ENCODE assay signal across 16 cellular contexts in genomic region chr1:17790383-17791054, GRCh38. TPM values are rescaled to one million over a fixed set of nuclear protein-coding genes. Genes with fewer than 3 reads are reported as not detected.
A peak's percentile ranks its signal among the peaks of the same experiment; 100 is the strongest.
DNase-seq lines count a peak whose midpoint lies in the region; ATAC-seq, FAIRE-seq and TF ChIP-seq lines count a peak whose summit lies in the region.
"Had no signal": no experiment of that assay in that cellular context is flagged by ENCODE, and none has a peak within 500 bp of the region (broad histone marks: within the 10 kb centered on the region; RNA-seq: fewer than 3 reads in every experiment).

No MANE protein-coding gene starts in this region.

- H3K27ac ChIP-seq in HCT116 (ENCODE audit: low read depth, low read length) (no peak overlapping the region), Karpas-422 (ENCODE audit: low read length) (peak overlapping the region; percentile 82), endodermal cell (ENCODE audit: low read depth, low read length) (no peak overlapping the region), neural progenitor cell (no peak overlapping the region), breast epithelium (no peak overlapping the region)
- H3K27ac ChIP-seq: GM23248 had no signal

- H3K27me3 ChIP-seq in HCT116 (ENCODE audit: insufficient read depth, low read length): peaks cover 24% of the 10 kb centered on the region
- no peaks in the 10 kb centered on the region; the same call in 1 of the 2 replicates for H3K27me3 ChIP-seq in Karpas-422 (ENCODE audit: low read length)
- H3K27me3 ChIP-seq in endodermal cell (ENCODE audit: control insufficient read depth, insufficient read depth, low read length, poor library complexity, severe bottlenecking): peaks cover 8% of the 10 kb centered on the region
- no peaks in the 10 kb centered on the region for H3K27me3 ChIP-seq in neural progenitor cell
- peaks cover 0 to 40% of the 10 kb centered on the region in 2 donors for H3K27me3 ChIP-seq in breast epithelium

- H4K20me1 ChIP-seq in HCT116 (ENCODE audit: insufficient read depth) (no peaks in the 10 kb centered on the region), Karpas-422 (ENCODE audit: insufficient read depth, low read depth, low read length) (no peaks in the 10 kb centered on the region), neural progenitor cell (ENCODE audit: low read depth) (no peaks in the 10 kb centered on the region)

- H3K36me3 Mint-ChIP-seq in endodermal cell (ENCODE audit: low read depth) (no peaks in the 10 kb centered on the region), neural progenitor cell (no peaks in the 10 kb centered on the region)
- H3K36me3 Mint-ChIP-seq: CD14-positive monocyte; CD8-positive, alpha-beta T cell had no signal

- H3K9ac ChIP-seq in HCT116 (ENCODE audit: low read length) (no peak overlapping the region), Karpas-422 (ENCODE audit: low read length) (0 out of 2 replicates have a peak overlapping the region, but pooled peaks have one; percentile 31), endodermal cell (ENCODE audit: extremely low read depth, low read length, poor library complexity, severe bottlenecking) (no peak overlapping the region), neural progenitor cell (no peak overlapping the region)
- H3K9ac ChIP-seq: GM23248 had no signal

- H3K4me3 ChIP-seq in HCT116 (replicated peaks in 1 of 2; ENCODE audit: low read depth in 1 of 2, low read length in 2 of 2) (no peak overlapping the region), Karpas-422 (ENCODE audit: low read length) (no peak overlapping the region; the same call in 1 of the 2 replicates), endodermal cell (ENCODE audit: low read length) (no peak overlapping the region), neural progenitor cell (no peak overlapping the region), breast epithelium (no peak overlapping the region)
- H3K4me3 ChIP-seq: GM23248 had no signal

- no peaks in the 10 kb centered on the region for H3K9me3 Mint-ChIP-seq in endodermal cell
- H3K9me3 Mint-ChIP-seq in neural progenitor cell: no peaks in the 10 kb centered on the region
- H3K9me3 Mint-ChIP-seq: CD8-positive, alpha-beta T cell; HFFc6 had no signal

- no TSS peak for BruUV-seq in HCT116 (replicated peaks; lab: Mats Ljungman, UMichigan)

- no peak overlapping the region for H2AFZ ChIP-seq in HCT116 (ENCODE audit: low read depth, low read length, poor library complexity, severe bottlenecking)
- H2AFZ ChIP-seq in Karpas-422 (ENCODE audit: low read length): no peak overlapping the region
- no peak overlapping the region for H2AFZ ChIP-seq in neural progenitor cell (replicated peaks)
- H2AFZ ChIP-seq: GM23248 had no signal

- TF ChIP-seq CTCF in HCT116 (IDR thresholded peaks at IDR 0.05 in 2 of 3, conservative IDR thresholded peaks at IDR 0.05 in 1 of 3; ENCODE audit: borderline replicate concordance in 1 of 3, insufficient read depth in 1 of 3, low read depth in 2 of 3, low read length in 2 of 3) (no peak), endodermal cell (conservative IDR thresholded peaks at IDR 0.05) (no peak), neural progenitor cell (IDR thresholded peaks at IDR 0.05) (no peak), breast epithelium (IDR thresholded peaks at IDR 0.05) (no peak)

- H3K27ac Mint-ChIP-seq in endodermal cell (no peak overlapping the region), neural progenitor cell (no peak overlapping the region)
- H3K27ac Mint-ChIP-seq: CD14-positive monocyte; CD8-positive, alpha-beta T cell; HFFc6 had no signal

- TF ChIP-seq POLR2A in HCT116 (IDR thresholded peaks at IDR 0.05; ENCODE audit: borderline replicate concordance, extremely low read depth, insufficient read depth, insufficient read length) (no peak), breast epithelium (IDR thresholded peaks at IDR 0.05) (no peak), GM12892 (IDR thresholded peaks at IDR 0.05; ENCODE audit: low read depth, low read length) (no peak)

- H3K27me3 Mint-ChIP-seq in endodermal cell (ENCODE audit: insufficient read depth): peaks cover 9% of the 10 kb centered on the region
- peaks cover 8% of the 10 kb centered on the region for H3K27me3 Mint-ChIP-seq in neural progenitor cell (ENCODE audit: insufficient read depth, low read depth)

- no peaks in the 10 kb centered on the region for H3F3A ChIP-seq in neural progenitor cell (ENCODE audit: low read depth)

- H3K9me2 ChIP-seq in HCT116 (ENCODE audit: insufficient read depth): no peaks in the 10 kb centered on the region
- no peaks in the 10 kb centered on the region for H3K9me2 ChIP-seq in Karpas-422 (replicated peaks; ENCODE audit: insufficient read depth, low read length)

- 91 to 100% methylated on average over 3 to 4 of the region's 4 CpGs for WGBS in endodermal cell (ENCODE audit: insufficient coverage in 1 of 2, insufficient read length in 1 of 2), 2 experiments

- no peak for TF ChIP-seq RAD21 in HCT116 (IDR thresholded peaks at IDR 0.05; ENCODE audit: low read depth)

- intact Hi-C loops in HCT116 (cut with micrococcal nuclease): no loop called here
- intact Hi-C loops in breast epithelium (cut with DNase I; ENCODE audit: low total_unique reads): no loop called here

- H3K4me1 Mint-ChIP-seq in endodermal cell: no peaks in the 10 kb centered on the region
- H3K4me1 Mint-ChIP-seq in neural progenitor cell: peaks cover 6% of the 10 kb centered on the region
- H3K4me1 Mint-ChIP-seq: CD14-positive monocyte had no signal

- H3K4me1 ChIP-seq in HCT116 (ENCODE audit: control insufficient read depth in 1 of 2, insufficient read depth in 2 of 2, low read length in 2 of 2): no peaks in the 10 kb centered on the region
- H3K4me1 ChIP-seq in Karpas-422 (ENCODE audit: low read length): peaks cover 75% of the 10 kb centered on the region
- no peaks in the 10 kb centered on the region for H3K4me1 ChIP-seq in endodermal cell (ENCODE audit: control insufficient read depth, insufficient read depth, low read length)
- no peaks in the 10 kb centered on the region for H3K4me1 ChIP-seq in neural progenitor cell
- no peaks in the 10 kb centered on the region for H3K4me1 ChIP-seq in breast epithelium

- CTCF ChIA-PET in HCT116 (lab: Charles Lee): no interaction called here

- H3K4me2 ChIP-seq in HCT116 (ENCODE audit: low read length) (no peak overlapping the region), Karpas-422 (ENCODE audit: low read depth, low read length, poor library complexity, severe bottlenecking) (peak overlapping the region; percentile 50), neural progenitor cell (no peak overlapping the region)

- ATAC-seq in HCT116: peak; percentile 30; the same call in 1 of the 2 replicates
- ATAC-seq: CD8-positive, alpha-beta T cell had no signal

- H3K36me3 ChIP-seq in HCT116 (ENCODE audit: control insufficient read depth in 1 of 2, insufficient read depth in 2 of 2, low read length in 2 of 2): no peaks in the 10 kb centered on the region
- H3K36me3 ChIP-seq in Karpas-422 (ENCODE audit: insufficient read depth, low read length): no peaks in the 10 kb centered on the region
- H3K36me3 ChIP-seq in endodermal cell (ENCODE audit: control insufficient read depth, insufficient read depth, low read length): no peaks in the 10 kb centered on the region
- no peaks in the 10 kb centered on the region for H3K36me3 ChIP-seq in neural progenitor cell
- H3K36me3 ChIP-seq in breast epithelium: no peaks in the 10 kb centered on the region

- no peak for DNase-seq in HCT116 (ENCODE audit: low read depth, low spot score)
- DNase-seq in Karpas-422: peak; percentile 55
- peak; percentile 77 for DNase-seq in endodermal cell
- peak; percentile 26 for DNase-seq in neural progenitor cell (ENCODE audit: low spot score)
- DNase-seq in breast epithelium (ENCODE audit: low spot score in 2 of 2): no peak
- no peak for DNase-seq in 8988T
- DNase-seq in GM12892 (ENCODE audit: insufficient read length): no peak
- DNase-seq: Caco-2; CD8-positive, alpha-beta T cell; GM23248; H7; HFFc6; IMR-90; KBM-7 had no signal

- H3K9me3 ChIP-seq in HCT116 (ENCODE audit: control insufficient read depth in 1 of 2, insufficient read depth in 1 of 2, low read depth in 1 of 2, low read length in 2 of 2) (no peaks in the 10 kb centered on the region), Karpas-422 (ENCODE audit: low read length) (no peaks in the 10 kb centered on the region; the same call in 1 of the 2 replicates), endodermal cell (ENCODE audit: control insufficient read depth, low read length) (no peaks in the 10 kb centered on the region), neural progenitor cell (ENCODE audit: low read depth) (no peaks in the 10 kb centered on the region), breast epithelium (no peaks in the 10 kb centered on the region)
- H3K9me3 ChIP-seq: Caco-2 had no signal

- H3K79me2 ChIP-seq in HCT116 (ENCODE audit: insufficient read depth, low read length) (no peaks in the 10 kb centered on the region), Karpas-422 (ENCODE audit: low read length) (no peaks in the 10 kb centered on the region), neural progenitor cell (ENCODE audit: low read depth) (no peaks in the 10 kb centered on the region)

- H3K4me3 Mint-ChIP-seq in endodermal cell: no peak overlapping the region
- H3K4me3 Mint-ChIP-seq in neural progenitor cell: no peak overlapping the region
- H3K4me3 Mint-ChIP-seq: CD14-positive monocyte; CD8-positive, alpha-beta T cell; HFFc6 had no signal

- POLR2A ChIA-PET in HCT116 (lab: Charles Lee): no interaction called here

- RAD21 ChIA-PET in HCT116 (lab: Charles Lee; ENCODE audit: low non-redundant PET in 1 of 2, low total read pairs in 2 of 2, uncharacterized antibody in 2 of 2, unreplicated experiment in 2 of 2): no interaction called here

- no peak for FAIRE-seq in GM12892 (lab: Jason Lieb, UNC)
- FAIRE-seq: GM18507 had no signal

RNA-seq across cellular contexts. Expression of gene ACTL8, which starts 35.4 kb away (rescaled TPM):
- total RNA-seq in HCT116 (2021; ENCODE audit: unreplicated experiment): 0.69 TPM
- polyA plus RNA-seq in HCT116 (2012): 0.30 and 0.34 TPM in 2 replicates
- 0.11 TPM in 1 of 2 replicates, not detected in the other for total RNA-seq in Karpas-422 (2014; rRNA removed; shearing (Covaris generic); ENCODE audit: low replicate concordance)
- not detected for total RNA-seq in endodermal cell
- polyA plus RNA-seq in endodermal cell (2013, experiment 1 of 2): not detected
- not detected for polyA plus RNA-seq in endodermal cell (2013, experiment 2 of 2)
- 0.15 TPM in 1 of 2 replicates, not detected in the other for total RNA-seq in neural progenitor cell (ENCODE audit: low replicate concordance)
- total RNA-seq in breast epithelium: not detected
- not detected for polyA plus RNA-seq in GM12892 (2012; ENCODE audit: missing spikeins)
- total RNA-seq: CD8-positive, alpha-beta T cell had no signal
- polyA plus RNA-seq: CD14-positive monocyte, GM23248 had no signal

Comparison
In these comparisons a context has a peak if more than half of its experiments do, and no peak if none do; other contexts are left out.
1. DNase-seq: peak in Karpas-422 (single experiment), endodermal cell (single experiment) and neural progenitor cell (single experiment); none in HCT116 (single experiment), breast epithelium (0 of 2), 8988T (single experiment) and GM12892 (single experiment).